ENCODE assay signal across 18 cellular contexts in the genomic region with DNA sequence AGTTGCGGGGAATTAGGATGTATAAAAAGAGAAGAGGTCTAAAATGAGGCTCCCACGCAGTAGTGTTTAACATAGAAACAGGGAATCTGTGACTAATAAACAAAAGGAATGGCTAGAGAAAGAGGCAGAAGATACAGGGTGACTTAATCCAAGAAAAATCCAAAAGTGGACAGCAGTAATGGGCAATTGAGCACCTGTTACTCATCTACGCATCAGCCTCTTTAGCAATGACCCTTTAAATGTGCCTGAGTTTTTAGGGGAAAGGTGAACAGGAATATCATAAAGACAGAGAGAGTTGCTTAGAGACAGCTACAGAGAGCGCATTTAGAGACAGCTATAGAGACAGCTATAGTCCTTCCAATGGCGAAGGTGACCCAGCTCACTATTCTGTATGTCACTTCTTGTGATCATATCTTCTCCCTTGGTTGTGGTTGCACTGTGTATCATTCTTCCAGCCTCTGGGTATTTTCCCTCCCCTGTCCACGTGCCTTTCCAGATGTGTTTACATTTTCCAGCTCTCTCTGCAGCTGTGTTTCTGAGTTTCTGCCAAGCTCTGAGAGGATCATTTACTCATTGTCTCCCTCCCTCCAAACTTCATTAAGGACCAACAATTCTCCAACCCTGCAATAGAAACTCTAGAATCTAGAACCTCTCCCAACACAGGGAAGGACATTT.
DNase-seq lines count a peak whose midpoint lies in the region; ATAC-seq and TF ChIP-seq lines count a peak whose summit lies in the region.
"Had no signal": no experiment of that assay in that cellular context is flagged by ENCODE, and none has a peak within 500 bp of the region (broad histone marks: within the 10 kb centered on the region; RNA-seq: fewer than 3 reads in every experiment).

No MANE protein-coding gene starts in this region.

- H4K8ac ChIP-seq in mesenchymal stem cell (ENCODE audit: low read length) = no peak overlapping the region

- H2BK120ac ChIP-seq in mesenchymal stem cell (ENCODE audit: low read depth, low read length) = no peak overlapping the region

- H3K4me3 ChIP-seq in heart right ventricle (no peak overlapping the region), colonic mucosa (no peak overlapping the region), mesenchymal stem cell (ENCODE audit: insufficient read depth in 1 of 2, low read depth in 1 of 2, low read length in 2 of 2) (peak overlapping the region in 1 of 2 experiments; percentile 15), aorta (ENCODE audit: low read length in 2 of 2) (no peak overlapping the region)
- H3K4me3 ChIP-seq: dorsolateral prefrontal cortex, Peyer's patch had no signal

- H3K27me3 ChIP-seq in heart right ventricle (no peaks in the 10 kb centered on the region), colonic mucosa (no peaks in the 10 kb centered on the region), mesenchymal stem cell (ENCODE audit: control insufficient read depth in 1 of 2, insufficient read depth in 1 of 2, low read length in 2 of 2) (no peaks in the 10 kb centered on the region), aorta (ENCODE audit: control insufficient read depth in 1 of 2, insufficient read depth in 2 of 2, low read length in 1 of 2) (no peaks in the 10 kb centered on the region)
- H3K27me3 ChIP-seq: dorsolateral prefrontal cortex, Peyer's patch had no signal

- H3K9me3 ChIP-seq in heart right ventricle (no peaks in the 10 kb centered on the region), colonic mucosa (no peaks in the 10 kb centered on the region), mesenchymal stem cell (ENCODE audit: control insufficient read depth, low read length) (no peaks in the 10 kb centered on the region), aorta (ENCODE audit: control insufficient read depth, low read length) (no peaks in the 10 kb centered on the region)
- H3K9me3 ChIP-seq: Peyer's patch had no signal

- H3K36me3 ChIP-seq in heart right ventricle (peaks cover 0 to 23% (median 0%) of the 10 kb centered on the region in 9 donors), colonic mucosa (no peaks in the 10 kb centered on the region), mesenchymal stem cell (ENCODE audit: control insufficient read depth in 1 of 2, insufficient read depth in 2 of 2, low read depth in 1 of 2, low read length in 2 of 2) (no peaks in the 10 kb centered on the region), aorta (ENCODE audit: control insufficient read depth in 1 of 2, insufficient read depth in 2 of 2, low read length in 1 of 2) (peaks cover 0 to 9% of the 10 kb centered on the region in 2 donors)
- H3K36me3 ChIP-seq: Peyer's patch had no signal

- peaks cover 28% of the 10 kb centered on the region for H3K4me1 Mint-ChIP-seq in mesothelial cell of epicardium
- H3K4me1 Mint-ChIP-seq: IgD-negative memory B cell, T-helper 17 cell had no signal

- TF ChIP-seq CTCF in heart right ventricle (IDR thresholded peaks at IDR 0.05) = no peak
- TF ChIP-seq CTCF in colonic mucosa (IDR thresholded peaks at IDR 0.05) = no peak
- no peak for TF ChIP-seq CTCF in mesothelial cell of epicardium (IDR thresholded peaks at IDR 0.05; ENCODE audit: unreplicated experiment)

- H3K9ac ChIP-seq in colonic mucosa (ENCODE audit: low read depth in 2 of 2, low read length in 2 of 2) (no peak overlapping the region), mesenchymal stem cell (ENCODE audit: low read length) (peak overlapping the region; percentile 7)

- H3K18ac ChIP-seq in mesenchymal stem cell (ENCODE audit: low read depth in 1 of 2, low read length in 2 of 2) = peak overlapping the region in 1 of 2 experiments; percentile 7

- DNase-seq in heart right ventricle (no peak), left cardiac atrium (no peak), colonic mucosa (no peak), mesenchymal stem cell (peak; percentile 78), aorta (no peak), NCI-H1417 (lab: John Stamatoyannopoulos, UW) (no peak), mesothelial cell of epicardium (ENCODE audit: low spot score in 2 of 2, unreplicated experiment in 2 of 2) (no peak)
- DNase-seq: activated CD4-positive, alpha-beta T cell treated with anti-CD3 and anti-CD28 coated beads for 4 hours; amniotic stem cell; dorsolateral prefrontal cortex; NCI-H526; Peyer's patch; small intestine; substantia nigra; T-helper 17 cell had no signal

- ATAC-seq in heart right ventricle (no peak), left cardiac atrium (no peak), aorta (ENCODE audit: low FRiP score) (no peak), SK-N-SH treated with all-trans-retinoic acid at 6 μM for 48 hours (no peak)
- ATAC-seq: T-helper 17 cell had no signal

- H3K9me3 Mint-ChIP-seq in mesothelial cell of epicardium = no peaks in the 10 kb centered on the region
- H3K9me3 Mint-ChIP-seq: IgD-negative memory B cell, nephron had no signal

- no peak overlapping the region for H2BK12ac ChIP-seq in mesenchymal stem cell (ENCODE audit: low read length in 2 of 2)

- no peaks in the 10 kb centered on the region for H3K36me3 Mint-ChIP-seq in mesothelial cell of epicardium

- H3K4ac ChIP-seq in mesenchymal stem cell (ENCODE audit: low read depth in 1 of 2, low read length in 2 of 2) = no peak overlapping the region

- no peak overlapping the region for H3K4me2 ChIP-seq in mesenchymal stem cell (ENCODE audit: low read length, poor library complexity, severe bottlenecking)

- H3K4me1 ChIP-seq in heart right ventricle (peaks cover 0 to 43% (median 14%) of the 10 kb centered on the region in 9 donors), colonic mucosa (peaks cover 11% of the 10 kb centered on the region), mesenchymal stem cell (ENCODE audit: control insufficient read depth, insufficient read depth, low read depth, low read length) (peaks cover 6% of the 10 kb centered on the region), aorta (ENCODE audit: control insufficient read depth in 1 of 2, insufficient read depth in 2 of 2, low read length in 2 of 2) (peaks cover 0 to 11% of the 10 kb centered on the region in 2 donors)

- 65 to 66% methylated on average over 6 of the region's 6 CpGs for WGBS in heart right ventricle, 2 donors
- 38% methylated on average over 6 of the region's 6 CpGs for WGBS in mesenchymal stem cell
- WGBS in aorta, 2 donors = 76 to 77% methylated on average over 6 of the region's 6 CpGs

- no peak overlapping the region for H3K27ac Mint-ChIP-seq in mesothelial cell of epicardium
- H3K27ac Mint-ChIP-seq: IgD-negative memory B cell, T-helper 17 cell had no signal

- H4K91ac ChIP-seq in mesenchymal stem cell (ENCODE audit: low read length) = no peak overlapping the region

- intact Hi-C loops in heart right ventricle (cut with DNase I) (loop anchor here in 1 of 10 donors (10.0 kb wide), 1 partner anchor 78 kb away; no protein-coding TSS in a partner anchor), left cardiac atrium (cut with DNase I) (no loop called here), colonic mucosa (cut with DNase I) (no loop called here), aorta (cut with DNase I) (loop anchor here in 1 of 2 donors (5.0 to 10.0 kb wide), 2 partner anchors 35 to 362 kb away; no protein-coding TSS in a partner anchor)

- H2AFZ ChIP-seq in mesenchymal stem cell (ENCODE audit: low read depth, low read length) = no peak overlapping the region

- peak overlapping the region in 8 of 10 donors; percentile 7 to 91 (median 80) for H3K27ac ChIP-seq in heart right ventricle
- peak overlapping the region; percentile 14 for H3K27ac ChIP-seq in colonic mucosa
- H3K27ac ChIP-seq in mesenchymal stem cell (ENCODE audit: low read length, poor library complexity, severe bottlenecking) = no peak overlapping the region
- peak overlapping the region; percentile 60 to 75 for H3K27ac ChIP-seq in aorta (ENCODE audit: low read depth in 1 of 2, low read length in 2 of 2)
- H3K27ac ChIP-seq: dorsolateral prefrontal cortex had no signal

- no peaks in the 10 kb centered on the region for H3K27me3 Mint-ChIP-seq in mesothelial cell of epicardium (ENCODE audit: low read depth)
- H3K27me3 Mint-ChIP-seq: T-helper 17 cell had no signal

- H3K79me1 ChIP-seq in mesenchymal stem cell (replicated peaks; ENCODE audit: low read length, poor library complexity, severe bottlenecking) = no peaks in the 10 kb centered on the region

- peak overlapping the region; percentile 20 for H2BK5ac ChIP-seq in mesenchymal stem cell (ENCODE audit: low read depth, low read length, poor library complexity, severe bottlenecking)

- no peak overlapping the region for H3K4me3 Mint-ChIP-seq in mesothelial cell of epicardium
- H3K4me3 Mint-ChIP-seq: IgD-negative memory B cell, nephron, T-helper 17 cell had no signal

- H2AK5ac ChIP-seq in mesenchymal stem cell (ENCODE audit: low read length, severe bottlenecking) = no peak overlapping the region

- H3K14ac ChIP-seq in mesenchymal stem cell (ENCODE audit: low read length in 2 of 2) = no peak overlapping the region

- no peak overlapping the region for H3K23ac ChIP-seq in mesenchymal stem cell (ENCODE audit: low read length in 2 of 2)

- no peak overlapping the region for H2BK15ac ChIP-seq in mesenchymal stem cell (ENCODE audit: low read depth, poor library complexity, severe bottlenecking)

TF ChIP-seq in SK-N-SH treated with all-trans-retinoic acid at 6 μM for 48 hours, 23 proteins besides CTCF, POLR2A, EP300 and RAD21 (continues in another document):
- TF ChIP-seq SNAI2 (CRISPR knock-in tag; IDR thresholded peaks at IDR 0.05) (no peak), ZNF70 (CRISPR knock-in tag; IDR thresholded peaks at IDR 0.05) (no peak), ZFP30 (CRISPR knock-in tag; IDR thresholded peaks at IDR 0.05) (no peak), ISL1 (CRISPR knock-in tag; IDR thresholded peaks at IDR 0.05) (no peak)
- TF ChIP-seq, protein P1, sequence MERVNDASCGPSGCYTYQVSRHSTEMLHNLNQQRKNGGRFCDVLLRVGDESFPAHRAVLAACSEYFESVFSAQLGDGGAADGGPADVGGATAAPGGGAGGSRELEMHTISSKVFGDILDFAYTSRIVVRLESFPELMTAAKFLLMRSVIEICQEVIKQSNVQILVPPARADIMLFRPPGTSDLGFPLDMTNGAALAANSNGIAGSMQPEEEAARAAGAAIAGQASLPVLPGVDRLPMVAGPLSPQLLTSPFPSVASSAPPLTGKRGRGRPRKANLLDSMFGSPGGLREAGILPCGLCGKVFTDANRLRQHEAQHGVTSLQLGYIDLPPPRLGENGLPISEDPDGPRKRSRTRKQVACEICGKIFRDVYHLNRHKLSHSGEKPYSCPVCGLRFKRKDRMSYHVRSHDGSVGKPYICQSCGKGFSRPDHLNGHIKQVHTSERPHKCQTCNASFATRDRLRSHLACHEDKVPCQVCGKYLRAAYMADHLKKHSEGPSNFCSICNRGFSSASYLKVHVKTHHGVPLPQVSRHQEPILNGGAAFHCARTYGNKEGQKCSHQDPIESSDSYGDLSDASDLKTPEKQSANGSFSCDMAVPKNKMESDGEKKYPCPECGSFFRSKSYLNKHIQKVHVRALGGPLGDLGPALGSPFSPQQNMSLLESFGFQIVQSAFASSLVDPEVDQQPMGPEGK (CRISPR knock-in tag; IDR thresholded peaks at IDR 0.05; ENCODE audit: borderline replicate concordance) = no peak
